Comparison of ENCODE assay signal across 22 cellular contexts in the genomic region with DNA sequence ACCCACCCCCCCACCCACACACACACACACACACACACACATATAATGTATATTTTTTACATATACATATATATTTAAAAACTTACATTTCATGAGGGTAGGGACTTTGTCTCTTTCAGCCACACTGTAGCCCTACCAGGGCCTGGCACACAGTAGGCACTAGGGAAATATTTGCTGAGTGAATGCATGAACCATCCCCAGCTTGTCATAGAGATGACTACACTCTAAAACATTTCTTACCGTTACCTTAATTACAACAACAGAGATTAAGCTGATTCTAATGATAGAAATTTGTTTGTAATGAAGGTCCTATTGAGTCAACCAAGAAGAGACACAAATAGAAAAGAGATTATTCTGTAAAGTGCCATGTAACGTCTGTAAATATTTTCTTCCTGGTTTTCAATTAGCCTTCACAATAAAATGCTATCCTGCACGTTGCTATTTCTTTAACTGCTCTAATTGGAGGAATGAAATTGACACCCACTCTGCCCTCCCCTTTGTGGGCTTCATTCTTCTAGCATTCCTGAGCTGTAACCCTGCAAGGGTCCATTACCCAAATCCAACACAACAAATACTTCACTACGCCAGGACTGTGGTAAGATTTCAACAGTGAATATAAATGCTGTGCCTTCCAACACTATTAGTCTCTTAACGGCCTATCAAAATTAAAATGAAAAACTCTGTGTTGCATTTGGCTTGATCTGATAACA. TPM values are rescaled to one million over a fixed set of nuclear protein-coding genes. Genes with fewer than 3 reads are reported as not detected.
"Had no signal": no experiment of that assay in that cellular context is flagged by ENCODE, and none has a peak within 500 bp of the region (broad histone marks: within the 10 kb centered on the region; RNA-seq: fewer than 3 reads in every experiment).

No MANE protein-coding gene starts in this region.

- H3K27ac Mint-ChIP-seq: activated CD4-positive, alpha-beta T cell treated with anti-CD3 and anti-CD28 coated beads, Interleukin-2, amount 10 ng/mL, durations not matched to agents 24 days and 14 days; activated CD8-positive, alpha-beta T cell treated with anti-CD3 and anti-CD28 coated beads, Interleukin-2, amount 10 ng/mL, durations not matched to agents 7 days and 5 days; activated naive CD8-positive, alpha-beta T cell; dendritic cell treated with granulocyte-macrophage colony-stimulating factor and Interleukin-4, amounts not matched to agents 40 ng/mL and 50 ng/mL, for 4 days; effector memory CD8-positive, alpha-beta T cell; natural killer cell had no signal

- H3K36me3 ChIP-seq: left ventricle myocardium inferior, stomach had no signal

- H3K9me3 ChIP-seq: left ventricle myocardium inferior, stomach, testis had no signal

- H3K36me3 Mint-ChIP-seq: activated naive CD8-positive, alpha-beta T cell; natural killer cell had no signal

- H3K27ac ChIP-seq: left ventricle myocardium inferior, stomach, testis had no signal

- H3K4me3 ChIP-seq: left ventricle myocardium inferior, stomach, testis had no signal

- H3K9me3 Mint-ChIP-seq: activated CD4-positive, alpha-beta T cell treated with anti-CD3 and anti-CD28 coated beads, Interleukin-2, amount 10 ng/mL, durations not matched to agents 24 days and 14 days; dendritic cell treated with granulocyte-macrophage colony-stimulating factor and Interleukin-4, amounts not matched to agents 40 ng/mL and 50 ng/mL, for 4 days; effector memory CD8-positive, alpha-beta T cell had no signal

- DNase-seq: activated CD4-positive, alpha-beta T cell treated with anti-CD3 and anti-CD28 coated beads, Interleukin-2, amount 10 ng/mL, durations not matched to agents 24 days and 14 days; activated CD4-positive, CD25-positive, alpha-beta regulatory T cell; activated CD8-positive, alpha-beta memory T cell treated with anti-CD3 and anti-CD28 coated beads, Interleukin-2, amount 50 U/mL, for 4 hours; activated CD8-positive, alpha-beta T cell treated with anti-CD3 and anti-CD28 coated beads, Interleukin-2, amount 10 ng/mL, durations not matched to agents 7 days and 5 days; activated effector memory CD4-positive, alpha-beta T cell treated with anti-CD3 and anti-CD28 coated beads, Interleukin-2, amount 50 U/mL, for 16 hours; activated T-cell treated with anti-CD3 and anti-CD28 coated beads, Interleukin-2, amount 50 U/mL, for 48 hours; amniotic stem cell; cerebellar nuclear complex; effector memory CD8-positive, alpha-beta T cell; islet precursor cell; left ventricle myocardium inferior; natural killer cell; occipital lobe; right cardiac atrium; small intestine; stomach; T-helper 2 cell; testis had no signal

- H3K27me3 ChIP-seq: testis had no signal

- H3K4me1 Mint-ChIP-seq: activated CD4-positive, alpha-beta T cell treated with anti-CD3 and anti-CD28 coated beads, Interleukin-2, amount 10 ng/mL, durations not matched to agents 24 days and 14 days; natural killer cell had no signal

- H3K4me3 Mint-ChIP-seq: activated CD4-positive, alpha-beta T cell treated with anti-CD3 and anti-CD28 coated beads, Interleukin-2, amount 10 ng/mL, durations not matched to agents 24 days and 14 days; activated CD8-positive, alpha-beta T cell treated with anti-CD3 and anti-CD28 coated beads, Interleukin-2, amount 10 ng/mL, durations not matched to agents 7 days and 5 days; activated naive CD8-positive, alpha-beta T cell; dendritic cell treated with granulocyte-macrophage colony-stimulating factor and Interleukin-4, amounts not matched to agents 40 ng/mL and 50 ng/mL, for 4 days; effector memory CD8-positive, alpha-beta T cell; natural killer cell had no signal

- ATAC-seq: activated CD8-positive, alpha-beta T cell treated with anti-CD3 and anti-CD28 coated beads, Interleukin-2, amount 10 ng/mL, durations not matched to agents 7 days and 5 days; effector memory CD8-positive, alpha-beta T cell; natural killer cell; right cardiac atrium had no signal

- H3K4me1 ChIP-seq: left ventricle myocardium inferior, testis had no signal

- FAIRE-seq: small intestine had no signal

RNA-seq across cellular contexts. Expression of a gene that starts 30.8 kb away (rescaled TPM):
- total RNA-seq: activated CD4-positive, alpha-beta T cell treated with anti-CD3 and anti-CD28 coated beads, Interleukin-2, amount 10 ng/mL, durations not matched to agents 24 days and 14 days; activated CD8-positive, alpha-beta T cell treated with anti-CD3 and anti-CD28 coated beads, Interleukin-2, amount 10 ng/mL, durations not matched to agents 7 days and 5 days; left ventricle myocardium inferior; mononuclear cell; natural killer cell; occipital lobe; posterior vena cava; right cardiac atrium had no signal
- polyA plus RNA-seq: right cardiac atrium, small intestine, stomach had no signal
